34 cellular contexts compared by ENCODE assay signal in genomic region chr1:157313240-157313807, GRCh38.
"Had no signal": no experiment of that assay in that cellular context is flagged by ENCODE, and none has a peak within 500 bp of the region (broad histone marks: within the 10 kb centered on the region; RNA-seq: fewer than 3 reads in every experiment).

No MANE protein-coding gene starts in this region.

- H3K27ac ChIP-seq: ascending aorta, breast epithelium, PC-9, RWPE1, VCaP had no signal

- H3K4me1 ChIP-seq: ascending aorta, breast epithelium had no signal

- H3K36me3 ChIP-seq: ascending aorta, breast epithelium, MG63 had no signal

- ATAC-seq: Right ventricle myocardium inferior had no signal

- H3K9me3 ChIP-seq: MG63 had no signal

- H3K27me3 ChIP-seq: ascending aorta, breast epithelium had no signal

- DNase-seq: activated B cell treated with CpG ODN at 0.5 μM for 24 hours; activated CD4-positive, alpha-beta memory T cell treated with anti-CD3 and anti-CD28 coated beads, Interleukin-2, amount 10 ng/mL, durations not matched to agents 7 days and 5 days; activated CD4-positive, alpha-beta T cell treated with anti-CD3 and anti-CD28 coated beads for 4 hours; activated CD4-positive, alpha-beta T cell treated with anti-CD3 and anti-CD28 coated beads, Interleukin-2, amount 50 U/mL, for 1 hour; activated CD4-positive, CD25-positive, alpha-beta regulatory T cell treated with anti-CD3 and anti-CD28 coated beads, Interleukin-2, amount 50 U/mL, for 72 hours; activated gamma-delta T cell; activated naive CD4-positive, alpha-beta T cell treated with Interleukin-2 at 50 U/mL for 16 hours; activated naive CD8-positive, alpha-beta T cell treated with anti-CD3 and anti-CD28 coated beads, Interleukin-2, amount 10 ng/mL, durations not matched to agents 7 days and 5 days; activated T-cell treated with anti-CD3 and anti-CD28 coated beads, Interleukin-2, amount 50 U/mL, for 1 hour; amygdala; Kasumi-1; KG1; MG63; NCI-H1092; NCI-H1436 treated with DMSO at 0.1 percent for 48 hours; NCI-H1694 treated with DMSO at 0.1 percent for 48 hours; NCI-H2081; NCI-H2171 treated with DMSO at 0.1 percent for 48 hours; NCI-H2227 treated with DMSO at 0.1 percent for 48 hours; NCI-H446; NCI-H510A treated with DMSO at 0.1 percent for 48 hours; NCI-H526 treated with DMSO at 0.1 percent for 48 hours; NCI-H774; PC-9; SIG-M5; SW 1271; T-helper 1 cell; T-helper 2 cell; T-helper 9 cell had no signal

- H3K4me3 ChIP-seq: ascending aorta, breast epithelium, MG63, PC-9 had no signal
